ENCODE assay signal across 8 cellular contexts in genomic region chr18:48951448-48952286, GRCh38. TPM values are rescaled to one million over a fixed set of nuclear protein-coding genes. Genes with fewer than 3 reads are reported as not detected.
DNase-seq lines count a peak whose midpoint lies in the region; ATAC-seq and TF ChIP-seq lines count a peak whose summit lies in the region.

No MANE protein-coding gene starts in this region.

- H3K27ac ChIP-seq in aorta (ENCODE audit: low read depth in 1 of 2, low read length in 2 of 2) = peak overlapping the region; percentile 96

- H3K9me3 Mint-ChIP-seq in progenitor cell of endocrine pancreas (ENCODE audit: low read depth) = no peaks in the 10 kb centered on the region

- H3K4me1 Mint-ChIP-seq in progenitor cell of endocrine pancreas (ENCODE audit: low read depth) = peaks cover 32% of the 10 kb centered on the region

- ATAC-seq in HG02623 (IDR thresholded peaks at IDR 0.05; ENCODE audit: unreplicated experiment) = peak; percentile 33
- ATAC-seq in left cardiac atrium = peak; percentile 76 to 78
- peak; percentile 85 for ATAC-seq in aorta (ENCODE audit: low FRiP score)

- peaks cover 6 to 9% of the 10 kb centered on the region in 2 donors for H3K4me1 ChIP-seq in aorta (ENCODE audit: control insufficient read depth in 1 of 2, insufficient read depth in 2 of 2, low read length in 2 of 2)

- TF ChIP-seq CTCF in GM12874 (IDR thresholded peaks at IDR 0.05; ENCODE audit: insufficient read depth, low read depth, low read length) (peak; percentile 27; the same call in 1 of the 2 replicates), progenitor cell of endocrine pancreas (IDR thresholded peaks at IDR 0.05; ENCODE audit: unreplicated experiment) (peak; percentile 49)

- intact Hi-C loops in left cardiac atrium (cut with DNase I) = loop anchor here (10.0 kb wide), 2 partner anchors 103 to 237 kb away; no protein-coding TSS in a partner anchor
- intact Hi-C loops in aorta (cut with DNase I) = loop anchor here (2.0 to 10.0 kb wide), 4 partner anchors 47 to 463 kb away; no protein-coding TSS in a partner anchor

- peak overlapping the region; percentile 65 to 99 for H3K4me3 ChIP-seq in aorta (ENCODE audit: low read length in 2 of 2)

- H3K27ac Mint-ChIP-seq in progenitor cell of endocrine pancreas = peak overlapping the region; percentile 100

- no peaks in the 10 kb centered on the region for H3K27me3 Mint-ChIP-seq in progenitor cell of endocrine pancreas

- H3K9me3 ChIP-seq in aorta (ENCODE audit: control insufficient read depth, low read length) = no peaks in the 10 kb centered on the region

- peak overlapping the region; percentile 91 for H3K4me3 Mint-ChIP-seq in progenitor cell of endocrine pancreas (ENCODE audit: low read depth)

- 1% methylated on average over 58 to 104 of the region's 106 CpGs for WGBS in aorta, 2 donors

- peak; percentile 84 for DNase-seq in NCI-H128 (lab: John Stamatoyannopoulos, UW; ENCODE audit: unreplicated experiment)
- peak; percentile 71 for DNase-seq in T follicular helper cell (ENCODE audit: low read depth)
- DNase-seq in amniotic epithelial cell (ENCODE audit: low read depth) = peak; percentile 89
- peak; percentile 92 for DNase-seq in left cardiac atrium
- no peak for DNase-seq in progenitor cell of endocrine pancreas (ENCODE audit: low spot score, unreplicated experiment)
- DNase-seq in aorta = peak; percentile 93 to 94

- H3K36me3 Mint-ChIP-seq in progenitor cell of endocrine pancreas (ENCODE audit: insufficient read depth) = peaks cover 1% of the 10 kb centered on the region

- no peaks in the 10 kb centered on the region for H3K36me3 ChIP-seq in aorta (ENCODE audit: control insufficient read depth in 1 of 2, insufficient read depth in 2 of 2, low read length in 1 of 2)

- no peaks in the 10 kb centered on the region for H3K27me3 ChIP-seq in aorta (ENCODE audit: control insufficient read depth in 1 of 2, insufficient read depth in 2 of 2, low read length in 1 of 2)

RNA-seq across cellular contexts. Expression of gene SMAD7, which starts 0.9 kb away (rescaled TPM):
- 10 to 100 TPM; 17.1 to 49.0 TPM for total RNA-seq in left cardiac atrium
- total RNA-seq in progenitor cell of endocrine pancreas = 24.3 and 27.8 TPM in 2 replicates
- 10 to 100 TPM; 55.4 to 98.8 TPM for total RNA-seq in aorta
- polyA plus RNA-seq in aorta = 10 to 100 TPM; 27.3 to 32.9 TPM

Comparison
In these comparisons a context has a peak if more than half of its experiments do, and no peak if none do; other contexts are left out.
1. ATAC-seq: peak in every context shown above with its lines; median percentile 85 in aorta; 77 in left cardiac atrium; 33 in HG02623.